8 cellular contexts compared by ENCODE assay signal in the genomic region with DNA sequence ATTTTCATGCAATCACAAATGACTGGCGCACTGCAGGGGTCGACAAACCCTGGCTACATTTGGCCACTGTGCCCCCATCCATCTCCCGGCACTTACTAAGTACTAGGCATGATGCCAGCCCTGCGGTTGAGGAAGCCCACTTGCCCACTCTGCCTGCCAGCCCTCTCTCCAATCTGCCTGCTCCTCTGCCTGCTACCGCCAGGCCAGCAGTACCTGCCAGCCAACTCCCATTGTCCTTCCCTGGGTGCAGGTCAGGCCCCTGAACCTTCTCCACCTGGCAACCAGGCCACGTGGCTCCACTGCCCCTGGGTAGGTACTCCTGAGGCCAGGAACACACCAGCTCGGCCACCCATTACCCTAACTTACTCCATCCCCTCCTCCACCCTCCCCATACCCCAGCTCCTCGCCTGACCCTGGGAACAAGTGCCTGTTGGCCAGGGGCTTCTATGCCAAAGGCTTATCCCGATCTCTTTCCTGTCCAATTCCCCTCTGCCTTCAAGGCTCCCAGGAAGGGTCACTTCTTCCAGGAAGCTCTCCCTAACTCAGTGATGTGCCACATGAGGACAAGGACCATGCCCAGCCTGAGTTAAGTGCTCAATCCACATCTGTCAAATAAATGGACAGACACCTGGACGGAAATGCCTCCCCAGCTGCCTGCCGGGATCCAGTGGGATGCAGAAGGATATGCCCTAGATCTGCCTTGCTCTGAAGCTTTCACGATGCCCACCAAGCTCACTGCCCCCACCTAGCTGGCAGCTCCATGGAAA. TPM values are rescaled to one million over a fixed set of nuclear protein-coding genes. Genes with fewer than 3 reads are reported as not detected.
DNase-seq lines count a peak whose midpoint lies in the region; ATAC-seq and TF ChIP-seq lines count a peak whose summit lies in the region.

No MANE protein-coding gene starts in this region.

- intact Hi-C loops in uterus (cut with DNase I; ENCODE audit: low total_unique reads) = no loop called here

- no peak for TF ChIP-seq POLR2A in uterus (IDR thresholded peaks at IDR 0.05)

- H3K9ac ChIP-seq in mucosa of rectum (ENCODE audit: low read depth in 1 of 2, low read length in 2 of 2) = peak overlapping the region; percentile 24 to 67

- peaks cover 72% of the 10 kb centered on the region for H3K4me1 Mint-ChIP-seq in activated naive CD8-positive, alpha-beta T cell treated with anti-CD3 and anti-CD28 coated beads, Interleukin-2, amount 10 ng/mL, durations not matched to agents 7 days and 5 days

- DNase-seq in stimulated activated CD4-positive, alpha-beta T cell treated with anti-CD3 and anti-CD28 coated beads, Interleukin-15, amount 100 ng/mL, for 24 hours = peak; percentile 27
- no peak for DNase-seq in stimulated activated CD4-positive, alpha-beta T cell treated with anti-CD3 and anti-CD28 coated beads, Interleukin-12 subunit alpha, Interleukin-12 subunit beta, amount 100 ng/mL, for 4 hours
- DNase-seq in activated naive CD8-positive, alpha-beta T cell treated with anti-CD3 and anti-CD28 coated beads, Interleukin-2, amount 10 ng/mL, durations not matched to agents 7 days and 5 days = peak; percentile 36
- DNase-seq in uterus (no peak), NCI-H510A (lab: John Stamatoyannopoulos, UW) (no peak)

- no peaks in the 10 kb centered on the region for H3K9me3 Mint-ChIP-seq in activated naive CD8-positive, alpha-beta T cell treated with anti-CD3 and anti-CD28 coated beads, Interleukin-2, amount 10 ng/mL, durations not matched to agents 7 days and 5 days

- peaks cover 52% of the 10 kb centered on the region for H3K36me3 Mint-ChIP-seq in activated naive CD8-positive, alpha-beta T cell treated with anti-CD3 and anti-CD28 coated beads, Interleukin-2, amount 10 ng/mL, durations not matched to agents 7 days and 5 days

- H3K27me3 Mint-ChIP-seq in activated naive CD8-positive, alpha-beta T cell treated with anti-CD3 and anti-CD28 coated beads, Interleukin-2, amount 10 ng/mL, durations not matched to agents 7 days and 5 days = no peaks in the 10 kb centered on the region

- TF ChIP-seq CTCF in uterus (IDR thresholded peaks at IDR 0.05) = no peak

- peak overlapping the region in 1 of 2 donors; percentile 50 for H3K4me3 ChIP-seq in mucosa of rectum (ENCODE audit: low read length in 2 of 2)
- H3K4me3 ChIP-seq in uterus = no peak overlapping the region

- H3K36me3 ChIP-seq in mucosa of rectum (ENCODE audit: control insufficient read depth in 2 of 2, insufficient read depth in 2 of 2, low read length in 2 of 2) = peaks cover 0 to 8% of the 10 kb centered on the region in 2 donors
- H3K36me3 ChIP-seq in uterus = no peaks in the 10 kb centered on the region

- peak overlapping the region; percentile 92 for H3K4me3 Mint-ChIP-seq in activated naive CD8-positive, alpha-beta T cell treated with anti-CD3 and anti-CD28 coated beads, Interleukin-2, amount 10 ng/mL, durations not matched to agents 7 days and 5 days

- no peak for ATAC-seq in activated naive CD8-positive, alpha-beta T cell treated with anti-CD3 and anti-CD28 coated beads, Interleukin-2, amount 10 ng/mL, durations not matched to agents 7 days and 5 days (ENCODE audit: low read depth)
- ATAC-seq in HG03095 (IDR thresholded peaks at IDR 0.05; ENCODE audit: unreplicated experiment) (no peak), HG03378 (IDR thresholded peaks at IDR 0.05; ENCODE audit: unreplicated experiment) (no peak)

- H3K27ac Mint-ChIP-seq in activated naive CD8-positive, alpha-beta T cell treated with anti-CD3 and anti-CD28 coated beads, Interleukin-2, amount 10 ng/mL, durations not matched to agents 7 days and 5 days = peak overlapping the region; percentile 100

- POLR2A ChIA-PET in activated naive CD8-positive, alpha-beta T cell treated with anti-CD3 and anti-CD28 coated beads, Interleukin-2, amount 10 ng/mL, durations not matched to agents 7 days and 5 days (lab: Charles Lee) = interaction anchor here (0.5 to 18.2 kb wide), 6 partner anchors 11 to 1835 kb away, joined by 3 to 389 read pairs (median 3); no protein-coding TSS in a partner anchor

- H3K27me3 ChIP-seq in mucosa of rectum (ENCODE audit: control insufficient read depth in 2 of 2, insufficient read depth in 2 of 2, low read length in 2 of 2) (no peaks in the 10 kb centered on the region), uterus (no peaks in the 10 kb centered on the region)

- H3K27ac ChIP-seq in mucosa of rectum (ENCODE audit: low read depth in 2 of 2, low read length in 2 of 2) = peak overlapping the region; percentile 10 to 90
- H3K27ac ChIP-seq in uterus = peak overlapping the region; percentile 90 to 91

- H3K9me3 ChIP-seq in mucosa of rectum (ENCODE audit: control insufficient read depth in 2 of 2, low read length in 2 of 2) (no peaks in the 10 kb centered on the region), uterus (no peaks in the 10 kb centered on the region)

- H3K4me1 ChIP-seq in mucosa of rectum (ENCODE audit: control insufficient read depth in 2 of 2, insufficient read depth in 2 of 2, low read length in 2 of 2) = peaks cover 93 to 94% of the 10 kb centered on the region in 2 donors
- H3K4me1 ChIP-seq in uterus = peaks cover 27 to 64% of the 10 kb centered on the region in 2 donors

RNA-seq across cellular contexts. Expression of a gene that starts 6.6 kb away (rescaled TPM):
- total RNA-seq in activated naive CD8-positive, alpha-beta T cell treated with anti-CD3 and anti-CD28 coated beads, Interleukin-2, amount 10 ng/mL, durations not matched to agents 7 days and 5 days = 100 to 1,000 TPM; 329 to 366 TPM
- total RNA-seq in uterus = 100 to 1,000 TPM in 1 of 4 donors, 10 to 100 TPM in 2, 1 to 10 TPM in 1; 5.0 to 140 (median 19.3) TPM

RNA-seq across cellular contexts. Expression of a gene that starts 36.5 kb away (rescaled TPM):
- 10 to 100 TPM; 49.2 to 54.2 TPM for total RNA-seq in activated naive CD8-positive, alpha-beta T cell treated with anti-CD3 and anti-CD28 coated beads, Interleukin-2, amount 10 ng/mL, durations not matched to agents 7 days and 5 days
- 10 to 100 TPM in 3 of 4 donors, 1 to 10 TPM in 1; 6.7 to 33.1 (median 15.9) TPM for total RNA-seq in uterus

RNA-seq across cellular contexts. Expression of a gene that starts 43.6 kb away (rescaled TPM):
- total RNA-seq in activated naive CD8-positive, alpha-beta T cell treated with anti-CD3 and anti-CD28 coated beads, Interleukin-2, amount 10 ng/mL, durations not matched to agents 7 days and 5 days = 1 to 10 TPM; 1.5 to 1.9 TPM
- 10 to 100 TPM in 1 of 4 donors, 1 to 10 TPM in 2, not detected in 1; 2.9 to 11.3 (median 3.2) TPM for total RNA-seq in uterus

RNA-seq across cellular contexts. Expression of a gene that starts 57.3 kb away (rescaled TPM):
- 10 to 100 TPM; 51.1 to 59.5 TPM for total RNA-seq in activated naive CD8-positive, alpha-beta T cell treated with anti-CD3 and anti-CD28 coated beads, Interleukin-2, amount 10 ng/mL, durations not matched to agents 7 days and 5 days
- total RNA-seq in uterus = 10 to 100 TPM in 3 of 4 donors, under 1 TPM in 1; 0.59 to 41.7 (median 20.7) TPM

Comparison
In these comparisons a context has a peak if more than half of its experiments do, and no peak if none do; other contexts are left out.
1. DNase-seq: peak in stimulated activated CD4-positive, alpha-beta T cell treated with anti-CD3 and anti-CD28 coated beads, Interleukin-15, amount 100 ng/mL, for 24 hours (single experiment) and activated naive CD8-positive, alpha-beta T cell treated with anti-CD3 and anti-CD28 coated beads, Interleukin-2, amount 10 ng/mL, durations not matched to agents 7 days and 5 days (single experiment); none in stimulated activated CD4-positive, alpha-beta T cell treated with anti-CD3 and anti-CD28 coated beads, Interleukin-12 subunit alpha, Interleukin-12 subunit beta, amount 100 ng/mL, for 4 hours (single experiment), uterus (0 of 2) and NCI-H510A (single experiment).